In the genomic region with DNA sequence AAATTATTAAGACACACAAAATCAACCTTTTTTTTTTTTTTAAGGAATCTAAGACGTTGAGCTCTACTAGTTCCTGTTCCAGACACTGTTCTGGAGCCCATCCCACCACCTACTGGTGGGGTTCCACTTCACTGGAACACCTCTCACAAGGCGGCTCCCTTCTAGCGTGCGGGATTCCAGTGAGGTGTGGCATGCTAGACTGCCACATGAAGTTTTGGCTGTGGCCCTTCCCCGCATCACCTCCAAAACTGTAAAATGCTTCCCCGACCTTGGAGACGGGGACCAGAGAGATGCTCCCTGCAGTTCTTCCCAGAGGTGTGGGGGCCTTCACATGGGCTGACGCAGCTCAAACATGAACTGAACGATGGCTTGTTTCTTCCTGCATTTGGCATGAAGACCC, we compare ENCODE assay signal across 14 cellular contexts. TPM values are rescaled to one million over a fixed set of nuclear protein-coding genes. Genes with fewer than 3 reads are reported as not detected.
DNase-seq lines count a peak whose midpoint lies in the region; ATAC-seq, FAIRE-seq and TF ChIP-seq lines count a peak whose summit lies in the region.
"Had no signal": no experiment of that assay in that cellular context is flagged by ENCODE, and none has a peak within 500 bp of the region (broad histone marks: within the 10 kb centered on the region; RNA-seq: fewer than 3 reads in every experiment).

No MANE protein-coding gene starts in this region.

- H3K79me2 ChIP-seq in GM12878 (ENCODE audit: control insufficient read depth, insufficient read depth, low read length), result peaks cover 30% of the 10 kb centered on the region

- FAIRE-seq in GM12878 (lab: Jason Lieb, UNC), result no peak
- no peak for FAIRE-seq in H54 (lab: Jason Lieb, UNC)
- FAIRE-seq: A549 had no signal

- H3K36me3 Mint-ChIP-seq in activated T-cell treated with anti-CD3 and anti-CD28 coated beads, Interleukin-2, amount 50 U/mL, for 72 hours (ENCODE audit: insufficient read depth in 2 of 2), result peaks cover 2 to 8% of the 10 kb centered on the region in 2 donors
- peaks cover 0 to 32% (median 9%) of the 10 kb centered on the region in 5 donors for H3K36me3 Mint-ChIP-seq in naive thymus-derived CD4-positive, alpha-beta T cell

- no peak for TF ChIP-seq RAD21 in GM12878 (IDR thresholded peaks at IDR 0.05; ENCODE audit: insufficient read depth, low read depth, low read length)

- peak overlapping the region; percentile 77 to 78 for H3K4me3 Mint-ChIP-seq in activated T-cell treated with anti-CD3 and anti-CD28 coated beads, Interleukin-2, amount 50 U/mL, for 72 hours
- peak overlapping the region in 2 of 10 donors; percentile 35 to 41 for H3K4me3 Mint-ChIP-seq in naive thymus-derived CD4-positive, alpha-beta T cell

- 93% methylated on average over 9 of the region's 9 CpGs for WGBS in GM12878 (ENCODE audit: insufficient coverage, insufficient replicate concordance, low lambda C conversion rate, missing lambda C conversion rate)
- 91% methylated on average over 9 of the region's 9 CpGs for WGBS in thymus

- TF ChIP-seq POLR2A in GM12878 (IDR thresholded peaks at IDR 0.05; ENCODE audit: low read depth, low read length), result no peak
- no peak for TF ChIP-seq POLR2A in H54 (IDR thresholded peaks at IDR 0.05; ENCODE audit: low read depth, low read length)

- CTCF ChIA-PET in GM12878 (lab: Yijun Ruan, JAX), result interaction anchor here (0.7 to 21.9 kb wide), 6 partner anchors 9 to 83 kb away, joined by 3 to 319 read pairs (median 17); no protein-coding TSS in a partner anchor
- CTCF ChIA-PET in naive thymus-derived CD4-positive, alpha-beta T cell (lab: Charles Lee), result interaction anchor here (1.0 to 7.2 kb wide), 3 partner anchors 10 to 94 kb away, joined by 3 to 58 read pairs (median 36); no protein-coding TSS in a partner anchor

- POLR2A ChIA-PET in GM12878 (lab: Charles Lee), result interaction anchor here (2.0 to 5.5 kb wide), 5 partner anchors 7 to 43 kb away, joined by 11 to 31 read pairs (median 14); no protein-coding TSS in a partner anchor
- POLR2A ChIA-PET in naive thymus-derived CD4-positive, alpha-beta T cell (lab: Charles Lee), result interaction anchor here (0.9 to 7.9 kb wide), 5 partner anchors 10 to 84 kb away, joined by 3 to 122 read pairs (median 6); no protein-coding TSS in a partner anchor

- H3K27ac ChIP-seq in GM12878 (ENCODE audit: control insufficient read depth, insufficient read depth), result peak overlapping the region; percentile 71; the same call in 1 of the 2 replicates
- no peak overlapping the region for H3K27ac ChIP-seq in naive thymus-derived CD4-positive, alpha-beta T cell (ENCODE audit: low read depth, low read length)
- H3K27ac ChIP-seq in thymus (ENCODE audit: low read depth), result peak overlapping the region; percentile 54
- H3K27ac ChIP-seq: A549, KMS-11 had no signal

- H3K4me1 Mint-ChIP-seq in activated T-cell treated with anti-CD3 and anti-CD28 coated beads, Interleukin-2, amount 50 U/mL, for 72 hours (ENCODE audit: low read depth), result peaks cover 97% of the 10 kb centered on the region
- H3K4me1 Mint-ChIP-seq in naive thymus-derived CD4-positive, alpha-beta T cell, result peaks cover 63 to 100% (median 90%) of the 10 kb centered on the region in 7 donors

- no peak for TF ChIP-seq EP300 in GM12878 (IDR thresholded peaks at IDR 0.05; ENCODE audit: borderline replicate concordance in 1 of 2, control insufficient read depth in 1 of 2, low read depth in 2 of 2, low read length in 2 of 2)

- H3K4me3 ChIP-seq in GM12878 (0 out of 2 replicates have a peak overlapping the region, but pooled peaks have one; percentile 50), thymus (ENCODE audit: low read length) (no peak overlapping the region)
- H3K4me3 ChIP-seq in naive thymus-derived CD4-positive, alpha-beta T cell (ENCODE audit: low read length), result no peak overlapping the region
- H3K4me3 ChIP-seq: A549 had no signal

- RAD21 ChIA-PET in GM12878 (lab: Charles Lee; ENCODE audit: unreplicated experiment), result interaction anchor here (1.0 to 5.2 kb wide), 6 partner anchors 9 to 69 kb away, joined by 3 to 51 read pairs (median 32); no protein-coding TSS in a partner anchor

- peaks cover 61% of the 10 kb centered on the region for H3K4me1 ChIP-seq in GM12878 (ENCODE audit: control insufficient read depth, insufficient read depth, low read length)
- H3K4me1 ChIP-seq in naive thymus-derived CD4-positive, alpha-beta T cell (ENCODE audit: control insufficient read depth in 2 of 2, insufficient read depth in 2 of 2, low read length in 2 of 2), result peaks cover 85 to 98% of the 10 kb centered on the region in 2 donors
- peaks cover 78% of the 10 kb centered on the region for H3K4me1 ChIP-seq in thymus (ENCODE audit: control insufficient read depth, insufficient read depth, low read length)

- peak overlapping the region; percentile 91 for H3K4me2 ChIP-seq in GM12878 (ENCODE audit: control insufficient read depth, insufficient read depth)
- H3K4me2 ChIP-seq: A549, KMS-11 had no signal

- ATAC-seq in activated T-cell treated with anti-CD3 and anti-CD28 coated beads, Interleukin-2, amount 50 U/mL, for 72 hours (replicated peaks in 1 of 2), result no peak
- no peak for ATAC-seq in GM12878
- ATAC-seq in naive thymus-derived CD4-positive, alpha-beta T cell, result no peak
- ATAC-seq: A549 had no signal

- no TSS peak for BruUV-seq in GM12878 (replicated peaks; lab: Mats Ljungman, UMichigan)

- no peak for TF ChIP-seq CTCF in GM12878 (IDR thresholded peaks at IDR 0.05 in 2 of 3, conservative IDR thresholded peaks at IDR 0.05 in 1 of 3; ENCODE audit: control insufficient read depth in 2 of 3, extremely low read depth in 1 of 3, insufficient read depth in 1 of 3, low read depth in 3 of 3, low read length in 3 of 3)

- H3K9ac ChIP-seq in GM12878 (ENCODE audit: control insufficient read depth, insufficient read depth, low read length), result no peak overlapping the region
- H3K9ac ChIP-seq: KMS-11 had no signal

- H4K20me1 ChIP-seq in GM12878 (ENCODE audit: control insufficient read depth, insufficient read depth), result no peaks in the 10 kb centered on the region

- H3K27me3 Mint-ChIP-seq in activated T-cell treated with anti-CD3 and anti-CD28 coated beads, Interleukin-2, amount 50 U/mL, for 72 hours (ENCODE audit: low read depth), result no peaks in the 10 kb centered on the region
- H3K27me3 Mint-ChIP-seq in naive thymus-derived CD4-positive, alpha-beta T cell, result no peaks in the 10 kb centered on the region

- no peaks in the 10 kb centered on the region for H3K27me3 ChIP-seq in GM12878 (replicated peaks in 1 of 2; ENCODE audit: control insufficient read depth in 2 of 2, insufficient read depth in 2 of 2, low read length in 1 of 2)
- no peaks in the 10 kb centered on the region for H3K27me3 ChIP-seq in naive thymus-derived CD4-positive, alpha-beta T cell (ENCODE audit: control insufficient read depth in 2 of 2, insufficient read depth in 2 of 2, low read length in 2 of 2)
- no peaks in the 10 kb centered on the region for H3K27me3 ChIP-seq in thymus (ENCODE audit: control insufficient read depth, insufficient read depth)

- H3K9me3 ChIP-seq in GM12878 (replicated peaks; ENCODE audit: control insufficient read depth, insufficient read depth, low read length), result no peaks in the 10 kb centered on the region
- H3K9me3 ChIP-seq in naive thymus-derived CD4-positive, alpha-beta T cell (ENCODE audit: control insufficient read depth in 2 of 3, low read length in 3 of 3), result no peaks in the 10 kb centered on the region
- no peaks in the 10 kb centered on the region for H3K9me3 ChIP-seq in thymus (ENCODE audit: control insufficient read depth)
- H3K9me3 ChIP-seq: A549 had no signal

- SMC1A ChIA-PET in GM12878 (lab: Charles Lee; ENCODE audit: uncharacterized antibody, unreplicated experiment), result interaction anchor here (1.0 to 21.7 kb wide), 7 partner anchors 8 to 89 kb away, joined by 3 to 351 read pairs (median 48); no protein-coding TSS in a partner anchor

- peaks cover 1 to 2% of the 10 kb centered on the region in 2 experiments; a peak in 2 of 4 replicates for H3K36me3 ChIP-seq in GM12878 (ENCODE audit: control insufficient read depth in 2 of 2, insufficient read depth in 2 of 2, low read length in 1 of 2)
- no peaks in the 10 kb centered on the region for H3K36me3 ChIP-seq in naive thymus-derived CD4-positive, alpha-beta T cell (ENCODE audit: control insufficient read depth in 2 of 3, insufficient read depth in 3 of 3, low read length in 3 of 3)
- peaks cover 11% of the 10 kb centered on the region for H3K36me3 ChIP-seq in thymus (ENCODE audit: control insufficient read depth, insufficient read depth)

- DNase-seq in activated T-cell treated with anti-CD3 and anti-CD28 coated beads, Interleukin-2, amount 50 U/mL, for 72 hours, result no peak
- no peak for DNase-seq in activated T-cell treated with anti-CD3 and anti-CD28 coated beads for 4 hours
- no peak for DNase-seq in GM12878 (ENCODE audit: low read depth, low spot score)
- no peak for DNase-seq in naive thymus-derived CD4-positive, alpha-beta T cell
- DNase-seq in stimulated activated CD4-positive, alpha-beta T cell treated with anti-CD3 and anti-CD28 coated beads, Interleukin-15, amount 100 ng/mL, for 24 hours, result no peak
- no peak for DNase-seq in H54 (ENCODE audit: insufficient read length, low spot score)
- no peak for DNase-seq in NK-92 (lab: John Stamatoyannopoulos, UW; ENCODE audit: unreplicated experiment)
- DNase-seq: activated CD4-positive, alpha-beta T cell treated with anti-CD3 and anti-CD28 coated beads for 48 hours; foreskin melanocyte; NCI-H146; stimulated activated CD4-positive, alpha-beta T cell treated with anti-CD3 and anti-CD28 coated beads, Interleukin-2, amount 100 ng/mL, for 24 hours had no signal

- no peak overlapping the region for H2AFZ ChIP-seq in GM12878 (ENCODE audit: control insufficient read depth, low read depth, low read length)

- in situ Hi-C loops in GM12878 (cut with MboI), result no loop called here

- intact Hi-C loops in GM12878 (cut with micrococcal nuclease; ENCODE audit: unreplicated experiment), result no loop called here
- intact Hi-C loops in naive thymus-derived CD4-positive, alpha-beta T cell (cut with micrococcal nuclease), result no loop called here

- no peak overlapping the region for H3K27ac Mint-ChIP-seq in activated T-cell treated with anti-CD3 and anti-CD28 coated beads, Interleukin-2, amount 50 U/mL, for 72 hours
- peak overlapping the region in 5 of 9 donors; percentile 21 to 99 (median 44) for H3K27ac Mint-ChIP-seq in naive thymus-derived CD4-positive, alpha-beta T cell

- no peaks in the 10 kb centered on the region for H3K9me3 Mint-ChIP-seq in activated T-cell treated with anti-CD3 and anti-CD28 coated beads, Interleukin-2, amount 50 U/mL, for 72 hours
- no peaks in the 10 kb centered on the region for H3K9me3 Mint-ChIP-seq in naive thymus-derived CD4-positive, alpha-beta T cell

RNA-seq across cellular contexts. Expression of a gene that starts 12.6 kb away (rescaled TPM):
- 10 to 100 TPM; 30.0 to 37.7 TPM for total RNA-seq in activated T-cell treated with anti-CD3 and anti-CD28 coated beads, Interleukin-2, amount 50 U/mL, for 72 hours
- total RNA-seq in GM12878 (2013; cell fraction: nucleolus; rRNA removed), result 50.5 and 56.5 TPM in 2 replicates
- 20.6 and 26.3 TPM in 2 replicates for total RNA-seq in GM12878 (2014; rRNA removed)
- 9.8 and 12.2 TPM in 2 replicates for total RNA-seq in GM12878 (2014; rRNA removed; fragmentation: Illumina TruSeq; extraction: Trizol)
- total RNA-seq in GM12878 (2021), result 25.2 and 26.1 TPM in 2 replicates
- 3.7 TPM for polyA plus RNA-seq in GM12878 (2011; ENCODE audit: low read depth)
- 6.3 and 8.6 TPM in 2 replicates for polyA plus RNA-seq in GM12878 (2011; rRNA removed)
- polyA plus RNA-seq in GM12878 (2011; cell fraction: cytosol; rRNA removed), result 10.5 and 14.4 TPM in 2 replicates
- polyA plus RNA-seq in GM12878 (2011; cell fraction: nucleus; rRNA removed), result 14.4 and 19.5 TPM in 2 replicates
- polyA plus RNA-seq in GM12878 (2012), result 7.8 and 8.4 TPM in 2 replicates
- 2.7 and 6.5 TPM in 2 replicates for polyA plus RNA-seq in GM12878 (2014; fragmentation: Illumina TruSeq; extraction: Trizol)
- under 1 TPM; 0.05 to 0.16 TPM for polyA plus RNA-seq in GM12878 (2014; fragmentation: Nextera tagmentation; extraction: Ambion mirVana)
- 14.8 and 15.6 TPM in 2 replicates for polyA plus RNA-seq in GM12878 (2014; rRNA removed)
- 1 to 10 TPM; 4.9 to 7.7 TPM for polyA plus RNA-seq in GM12878 (2016; fragmentation: Nextera tagmentation; extraction: Ambion mirVana)
- polyA minus RNA-seq in GM12878 (2011; rRNA and poly(A)+ RNA removed), result 15.6 and 28.6 TPM in 2 replicates
- 13.3 and 14.2 TPM in 2 replicates for polyA minus RNA-seq in GM12878 (2011; cell fraction: cytosol; rRNA and poly(A)+ RNA removed)
- polyA minus RNA-seq in GM12878 (2011; cell fraction: nucleus; rRNA and poly(A)+ RNA removed), result 11.6 and 25.5 TPM in 2 replicates
- total RNA-seq in naive thymus-derived CD4-positive, alpha-beta T cell, result 10 to 100 TPM; 25.5 to 51.5 (median 28.6) TPM
- 10 to 100 TPM in 1 of 2 donors, 1 to 10 TPM in 1; 3.9 to 18.8 TPM for polyA plus RNA-seq in naive thymus-derived CD4-positive, alpha-beta T cell
- 46.2 TPM for polyA plus RNA-seq in thymus
